In genomic region chr21:18517905-18518566, GRCh38 we compare ENCODE assay signal across 25 cellular contexts.
"Had no signal": no experiment of that assay in that cellular context is flagged by ENCODE, and none has a peak within 500 bp of the region (broad histone marks: within the 10 kb centered on the region; RNA-seq: fewer than 3 reads in every experiment).

No MANE protein-coding gene starts in this region.

- H3K9me3 ChIP-seq: esophagus squamous epithelium, tibial nerve had no signal

- H3K27me3 ChIP-seq: esophagus squamous epithelium, hepatocyte, tibial nerve had no signal

- FAIRE-seq: colon, endometrium, frontal cortex, kidney had no signal

- H3K4me3 ChIP-seq: esophagus squamous epithelium, hepatocyte, tibial nerve had no signal

- H3K27ac ChIP-seq: epithelial cell of prostate, esophagus squamous epithelium, hepatocyte, tibial nerve had no signal

- DNase-seq: activated CD4-positive, alpha-beta memory T cell treated with anti-CD3 and anti-CD28 coated beads for 36 hours; activated CD4-positive, alpha-beta T cell treated with anti-CD3 and anti-CD28 coated beads, Interleukin-2, amount 10 ng/mL, durations not matched to agents 24 days and 14 days; activated CD4-positive, CD25-positive, alpha-beta regulatory T cell treated with anti-CD3 and anti-CD28 coated beads, Interleukin-2, amount 50 U/mL, for 72 hours; activated CD8-positive, alpha-beta memory T cell treated with anti-CD3 and anti-CD28 coated beads, Interleukin-2, amount 50 U/mL, for 48 hours; activated naive CD8-positive, alpha-beta T cell treated with anti-CD3 and anti-CD28 coated beads, Interleukin-2, amount 50 U/mL, for 24 hours; activated T-cell treated with anti-CD3 and anti-CD28 coated beads, Interleukin-2, amount 50 U/mL, for 24 hours; dermis blood vessel endothelial cell; effector CD8-positive, alpha-beta T cell; esophagus squamous epithelium; kidney; left colon; mesenchymal stem cell; natural killer cell; right cardiac atrium; stimulated activated CD4-positive, alpha-beta T cell treated with anti-CD3 and anti-CD28 coated beads, Interleukin-15, amount 100 ng/mL, for 24 hours; stimulated activated CD4-positive, alpha-beta T cell treated with anti-CD3 and anti-CD28 coated beads, Interleukin-2, amount 100 ng/mL, for 24 hours; stimulated activated naive B cell treated with anti-CD40 and anti-IgM and Interleukin-4, amounts not matched to agents 10 μg/mL and 1 μg/mL and 100 μg/mL, for 72 hours; T-helper 17 cell; T1000 had no signal

- H3K36me3 ChIP-seq: esophagus squamous epithelium, tibial nerve had no signal

- H3K4me1 ChIP-seq: esophagus squamous epithelium, tibial nerve had no signal
